ENCODE assay signal across 22 cellular contexts in the genomic region with DNA sequence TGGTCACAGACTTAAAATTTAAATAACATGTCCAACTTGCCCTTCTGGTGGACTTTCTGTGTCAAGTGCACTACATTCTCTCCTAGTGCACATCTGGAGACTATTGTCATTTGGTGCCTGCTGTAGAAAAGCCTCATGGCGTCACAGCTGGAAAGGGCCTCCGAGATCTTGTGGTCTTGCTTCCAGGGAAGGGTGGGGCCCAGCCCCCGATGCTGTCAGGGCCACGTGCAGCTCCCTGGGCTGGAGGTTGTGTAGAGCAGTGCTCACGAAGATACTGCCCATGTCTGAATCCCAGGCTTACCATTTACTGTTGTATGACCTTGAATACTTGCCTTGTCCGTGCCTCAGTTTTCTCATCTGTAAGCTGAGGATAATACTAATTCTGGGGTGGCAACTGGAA.
"Had no signal": no experiment of that assay in that cellular context is flagged by ENCODE, and none has a peak within 500 bp of the region (broad histone marks: within the 10 kb centered on the region; RNA-seq: fewer than 3 reads in every experiment).

No MANE protein-coding gene starts in this region.

- H3K36me3 Mint-ChIP-seq: activated CD4-positive, alpha-beta memory T cell treated with anti-CD3 and anti-CD28 coated beads for 36 hours; activated CD8-positive, alpha-beta memory T cell treated with anti-CD3 and anti-CD28 coated beads, Interleukin-2, amount 10 ng/mL, durations not matched to agents 7 days and 5 days; activated naive CD4-positive, alpha-beta T cell treated with anti-CD3 and anti-CD28 coated beads, Interleukin-2, amount 50 U/mL, for 24 hours; brain; immature natural killer cell had no signal

- H3K27me3 Mint-ChIP-seq: activated CD4-positive, alpha-beta memory T cell treated with anti-CD3 and anti-CD28 coated beads for 36 hours; activated CD4-positive, alpha-beta T cell treated with anti-CD3 and anti-CD28 coated beads for 36 hours; activated CD8-positive, alpha-beta memory T cell treated with anti-CD3 and anti-CD28 coated beads, Interleukin-2, amount 10 ng/mL, durations not matched to agents 7 days and 5 days; activated naive CD4-positive, alpha-beta T cell treated with anti-CD3 and anti-CD28 coated beads, Interleukin-2, amount 50 U/mL, for 24 hours; brain; central memory CD8-positive, alpha-beta T cell; T-helper 17 cell had no signal

- H3K9me3 ChIP-seq: tibial nerve, vagina had no signal

- ATAC-seq: activated CD4-positive, alpha-beta T cell treated with anti-CD3 and anti-CD28 coated beads for 36 hours; activated CD8-positive, alpha-beta memory T cell treated with anti-CD3 and anti-CD28 coated beads, Interleukin-2, amount 10 ng/mL, durations not matched to agents 7 days and 5 days; right cardiac atrium; T-helper 17 cell had no signal

- H3K27ac Mint-ChIP-seq: activated CD4-positive, alpha-beta memory T cell treated with anti-CD3 and anti-CD28 coated beads for 36 hours; activated CD4-positive, alpha-beta T cell treated with anti-CD3 and anti-CD28 coated beads for 36 hours; activated CD8-positive, alpha-beta memory T cell treated with anti-CD3 and anti-CD28 coated beads, Interleukin-2, amount 10 ng/mL, durations not matched to agents 7 days and 5 days; activated naive CD4-positive, alpha-beta T cell treated with anti-CD3 and anti-CD28 coated beads, Interleukin-2, amount 50 U/mL, for 24 hours; immature natural killer cell; nephron progenitor cell; T-helper 17 cell had no signal

- H3K27ac ChIP-seq: vagina had no signal

- H3K9me3 Mint-ChIP-seq: activated CD4-positive, alpha-beta memory T cell treated with anti-CD3 and anti-CD28 coated beads for 36 hours; activated naive CD4-positive, alpha-beta T cell treated with anti-CD3 and anti-CD28 coated beads, Interleukin-2, amount 50 U/mL, for 24 hours; brain; central memory CD8-positive, alpha-beta T cell; immature natural killer cell; nephron progenitor cell had no signal

- DNase-seq: activated CD4-positive, alpha-beta memory T cell treated with anti-CD3 and anti-CD28 coated beads for 36 hours; activated CD4-positive, alpha-beta T cell treated with anti-CD3 and anti-CD28 coated beads for 36 hours; activated CD8-positive, alpha-beta memory T cell treated with anti-CD3 and anti-CD28 coated beads, Interleukin-2, amount 10 ng/mL, durations not matched to agents 7 days and 5 days; activated effector memory CD4-positive, alpha-beta T cell treated with Interleukin-2 at 50 U/mL for 16 hours; activated T-cell treated with anti-CD3 and anti-CD28 coated beads, Interleukin-2, amount 50 U/mL, for 1 hour; amniotic stem cell; effector memory CD4-positive, alpha-beta T cell; foreskin melanocyte; head of caudate nucleus; immature natural killer cell; left cardiac atrium; mammary epithelial cell; nephron progenitor cell; occipital lobe; stimulated activated CD4-positive, alpha-beta T cell treated with anti-CD3 and anti-CD28 coated beads, Interleukin-1b, Interleukin-23, amount 100 ng/mL, for 48 hours; T-helper 17 cell had no signal

- H3K4me3 ChIP-seq: tibial nerve, vagina had no signal

- H3K36me3 ChIP-seq: tibial nerve, vagina had no signal

- H3K4me1 Mint-ChIP-seq: activated CD4-positive, alpha-beta T cell treated with anti-CD3 and anti-CD28 coated beads for 36 hours; activated CD8-positive, alpha-beta memory T cell treated with anti-CD3 and anti-CD28 coated beads, Interleukin-2, amount 10 ng/mL, durations not matched to agents 7 days and 5 days; activated naive CD4-positive, alpha-beta T cell treated with anti-CD3 and anti-CD28 coated beads, Interleukin-2, amount 50 U/mL, for 24 hours; central memory CD8-positive, alpha-beta T cell; immature natural killer cell had no signal

- H3K27me3 ChIP-seq: tibial nerve, vagina had no signal

- H3K4me3 Mint-ChIP-seq: activated CD4-positive, alpha-beta memory T cell treated with anti-CD3 and anti-CD28 coated beads for 36 hours; activated CD4-positive, alpha-beta T cell treated with anti-CD3 and anti-CD28 coated beads for 36 hours; activated CD8-positive, alpha-beta memory T cell treated with anti-CD3 and anti-CD28 coated beads, Interleukin-2, amount 10 ng/mL, durations not matched to agents 7 days and 5 days; activated naive CD4-positive, alpha-beta T cell treated with anti-CD3 and anti-CD28 coated beads, Interleukin-2, amount 50 U/mL, for 24 hours; brain; central memory CD8-positive, alpha-beta T cell; immature natural killer cell; nephron progenitor cell; T-helper 17 cell had no signal
